In the genomic region with DNA sequence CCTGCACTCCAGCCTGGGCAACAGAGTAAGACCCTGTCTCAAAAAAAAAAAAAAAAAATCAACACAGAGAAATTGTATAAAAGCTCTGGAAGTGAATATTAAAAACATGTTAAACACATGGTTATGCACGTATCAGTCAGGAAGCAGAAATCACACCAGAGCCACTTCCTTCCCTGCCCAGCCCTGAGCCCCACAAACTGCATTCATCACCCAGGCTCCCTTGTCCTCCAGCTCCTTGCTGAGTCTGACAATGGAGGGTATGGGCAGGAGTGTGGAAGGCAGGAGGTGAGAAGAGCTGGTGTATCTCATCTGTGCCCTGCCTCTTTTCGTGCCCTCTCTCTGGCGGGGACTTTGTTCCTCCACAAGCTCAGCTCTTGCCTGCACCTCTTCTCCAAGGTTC, we compare ENCODE assay signal across 24 cellular contexts. TPM values are rescaled to one million over a fixed set of nuclear protein-coding genes. Genes with fewer than 3 reads are reported as not detected.
DNase-seq lines count a peak whose midpoint lies in the region; ATAC-seq and TF ChIP-seq lines count a peak whose summit lies in the region.
"Had no signal": no experiment of that assay in that cellular context is flagged by ENCODE, and none has a peak within 500 bp of the region (broad histone marks: within the 10 kb centered on the region; RNA-seq: fewer than 3 reads in every experiment).

No MANE protein-coding gene starts in this region.

- peaks cover 4% of the 10 kb centered on the region for H3K4me1 ChIP-seq in mesenchymal stem cell (ENCODE audit: control insufficient read depth, insufficient read depth, low read depth, low read length)
- H3K4me1 ChIP-seq: left ventricle myocardium inferior, neural progenitor cell, transverse colon had no signal

- H2BK12ac ChIP-seq in mesenchymal stem cell (ENCODE audit: low read length in 2 of 2) = no peak overlapping the region

- no peak overlapping the region for H3K18ac ChIP-seq in mesenchymal stem cell (ENCODE audit: low read depth in 1 of 2, low read length in 2 of 2)

- WGBS in mesenchymal stem cell = 93% methylated on average over 2 of the region's 3 CpGs

- H3K4me3 ChIP-seq in mesenchymal stem cell (ENCODE audit: insufficient read depth in 1 of 2, low read depth in 1 of 2, low read length in 2 of 2) = no peak overlapping the region
- H3K4me3 ChIP-seq: left ventricle myocardium inferior, neural progenitor cell, skin epidermis, stomach, transverse colon had no signal

- no peak overlapping the region for H4K8ac ChIP-seq in mesenchymal stem cell (ENCODE audit: low read length)

- peaks cover 4% of the 10 kb centered on the region for H3K79me1 ChIP-seq in mesenchymal stem cell (replicated peaks; ENCODE audit: low read length, poor library complexity, severe bottlenecking)

- no peak overlapping the region for H4K91ac ChIP-seq in mesenchymal stem cell (ENCODE audit: low read length)

- no peak overlapping the region for H3K4me2 ChIP-seq in mesenchymal stem cell (ENCODE audit: low read length, poor library complexity, severe bottlenecking)
- H3K4me2 ChIP-seq: neural progenitor cell, SK-N-SH had no signal

- DNase-seq in CMK (ENCODE audit: low read depth) (peak; percentile 75), UCSD-AML1 (lab: John Stamatoyannopoulos, UW; ENCODE audit: unreplicated experiment) (peak; percentile 69), mesenchymal stem cell (no peak), NOMO-1 treated with DMSO at 0.1 percent for 48 hours (lab: John Stamatoyannopoulos, UW; ENCODE audit: unreplicated experiment) (no peak), nucleus accumbens (lab: John Stamatoyannopoulos, UW) (no peak)
- DNase-seq: activated CD4-positive, alpha-beta T cell treated with anti-CD3 and anti-CD28 coated beads, Interleukin-2, amount 50 U/mL, for 1 hour; activated T-cell treated with anti-CD3 and anti-CD28 coated beads, Interleukin-2, amount 50 U/mL, for 48 hours; amniotic stem cell; HCEC 1CT; head of caudate nucleus; Karpas-422; left ventricle myocardium inferior; NCI-H1092 treated with DMSO at 0.1 percent for 48 hours; NCI-H2081 treated with DMSO at 0.1 percent for 48 hours; NCI-H510A treated with DMSO at 0.1 percent for 48 hours; SK-N-SH; stimulated activated CD4-positive, alpha-beta T cell treated with anti-CD3 and anti-CD28 coated beads, Interleukin-4, amount 100 ng/mL, for 1 hour; stomach; T1000; transverse colon had no signal

- H3K27ac ChIP-seq in C4-2B = peak overlapping the region; percentile 24
- H3K27ac ChIP-seq in mesenchymal stem cell (ENCODE audit: low read length, poor library complexity, severe bottlenecking) = no peak overlapping the region
- H3K27ac ChIP-seq: left ventricle myocardium inferior, neural progenitor cell, skin epidermis, stomach, transverse colon had no signal

- H3K9ac ChIP-seq in mesenchymal stem cell (ENCODE audit: low read length) = no peak overlapping the region
- H3K9ac ChIP-seq: neural progenitor cell, SK-N-SH had no signal

- no peak overlapping the region for H3K4ac ChIP-seq in mesenchymal stem cell (ENCODE audit: low read depth in 1 of 2, low read length in 2 of 2)

- H2AFZ ChIP-seq in mesenchymal stem cell (ENCODE audit: low read depth, low read length) = no peak overlapping the region
- H2AFZ ChIP-seq: neural progenitor cell had no signal

- no peak overlapping the region for H3K23ac ChIP-seq in mesenchymal stem cell (ENCODE audit: low read length in 2 of 2)

- no peak for TF ChIP-seq CTCF in C4-2B (conservative IDR thresholded peaks at IDR 0.05)

- H3K36me3 ChIP-seq in mesenchymal stem cell (ENCODE audit: control insufficient read depth in 1 of 2, insufficient read depth in 2 of 2, low read depth in 1 of 2, low read length in 2 of 2) = peaks cover 21 to 25% of the 10 kb centered on the region in 2 experiments
- H3K36me3 ChIP-seq: left ventricle myocardium inferior, neural progenitor cell, stomach, transverse colon had no signal

- H2AK5ac ChIP-seq in mesenchymal stem cell (ENCODE audit: low read length, severe bottlenecking) = peak overlapping the region; percentile 18

- H2BK15ac ChIP-seq in mesenchymal stem cell (ENCODE audit: low read depth, poor library complexity, severe bottlenecking) = no peak overlapping the region

- no peak overlapping the region for H3K14ac ChIP-seq in mesenchymal stem cell (ENCODE audit: low read length in 2 of 2)

- no peak for ATAC-seq in GM21381 (IDR thresholded peaks at IDR 0.05; ENCODE audit: unreplicated experiment)

- H2BK120ac ChIP-seq in mesenchymal stem cell (ENCODE audit: low read depth, low read length) = no peak overlapping the region

- H2BK5ac ChIP-seq in mesenchymal stem cell (ENCODE audit: low read depth, low read length, poor library complexity, severe bottlenecking) = no peak overlapping the region

- H3K27me3 ChIP-seq in mesenchymal stem cell (ENCODE audit: control insufficient read depth in 1 of 2, insufficient read depth in 1 of 2, low read length in 2 of 2) = no peaks in the 10 kb centered on the region
- H3K27me3 ChIP-seq: neural progenitor cell, stomach, transverse colon had no signal

- H3K9me3 ChIP-seq in mesenchymal stem cell (ENCODE audit: control insufficient read depth, low read length) = peaks cover 3% of the 10 kb centered on the region
- H3K9me3 ChIP-seq: SK-N-SH, stomach had no signal

RNA-seq across cellular contexts. Expression of gene LOXL1, which starts 12.1 kb away (rescaled TPM):
- 187 TPM for polyA plus RNA-seq in mesenchymal stem cell (2013, experiment 1 of 2)
- 181 TPM for polyA plus RNA-seq in mesenchymal stem cell (2013, experiment 2 of 2)

RNA-seq across cellular contexts. Expression of gene TBC1D21, which starts 40.8 kb away (rescaled TPM):
- not detected for polyA plus RNA-seq in mesenchymal stem cell (2013, experiment 1 of 2)
- not detected for polyA plus RNA-seq in mesenchymal stem cell (2013, experiment 2 of 2)
- polyA plus RNA-seq: SK-N-SH, stomach had no signal

Comparison
In these comparisons a context has a peak if more than half of its experiments do, and no peak if none do; other contexts are left out.
1. DNase-seq: peak in CMK (single experiment) and UCSD-AML1 (single experiment); none in mesenchymal stem cell (single experiment), NOMO-1 treated with DMSO at 0.1 percent for 48 hours (single experiment) and nucleus accumbens (0 of 56).